ENCODE assay signal across 1 cellular context in the genomic region with DNA sequence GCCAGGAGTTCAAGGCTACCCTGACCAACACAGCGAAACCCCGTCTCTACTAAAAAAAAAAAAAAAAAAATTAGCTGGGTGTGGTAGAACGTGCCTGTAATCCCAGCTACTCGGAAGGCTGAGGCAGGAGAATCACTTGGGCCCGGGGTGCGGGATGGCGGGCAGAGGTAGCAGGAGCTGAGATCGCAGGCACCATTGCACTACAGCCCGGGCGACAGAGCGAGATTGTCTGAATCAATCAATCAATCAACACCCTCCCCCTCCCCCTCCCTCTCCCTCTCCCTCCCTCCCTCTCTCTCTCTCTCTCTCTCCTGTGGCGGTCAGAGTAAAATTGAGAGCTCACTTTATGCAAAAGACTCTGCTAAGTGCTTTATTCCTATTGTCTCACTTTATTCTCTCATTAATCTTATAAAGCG.
TF ChIP-seq lines count a peak whose summit lies in the region.

No MANE protein-coding gene starts in this region.

TF ChIP-seq in K562, 482 proteins besides CTCF, POLR2A, EP300 and RAD21 (continues in another document):
- TF ChIP-seq ZSCAN32 (CRISPR knock-in tag; IDR thresholded peaks at IDR 0.05), result no peak
- 0 out of 2 replicates have a peak, but pooled peaks have one; percentile 59 for TF ChIP-seq FOXJ2 (tag; IDR thresholded peaks at IDR 0.05)
- TF ChIP-seq PKNOX1 (IDR thresholded peaks at IDR 0.05), result peak; percentile 91
- TF ChIP-seq PHF21A (IDR thresholded peaks at IDR 0.05; ENCODE audit: borderline replicate concordance, low read depth), result 0 out of 2 replicates have a peak, but pooled peaks have one; percentile 27
- no peak for TF ChIP-seq ZNF449 (CRISPR knock-in tag; IDR thresholded peaks at IDR 0.05)
- TF ChIP-seq, protein P1, sequence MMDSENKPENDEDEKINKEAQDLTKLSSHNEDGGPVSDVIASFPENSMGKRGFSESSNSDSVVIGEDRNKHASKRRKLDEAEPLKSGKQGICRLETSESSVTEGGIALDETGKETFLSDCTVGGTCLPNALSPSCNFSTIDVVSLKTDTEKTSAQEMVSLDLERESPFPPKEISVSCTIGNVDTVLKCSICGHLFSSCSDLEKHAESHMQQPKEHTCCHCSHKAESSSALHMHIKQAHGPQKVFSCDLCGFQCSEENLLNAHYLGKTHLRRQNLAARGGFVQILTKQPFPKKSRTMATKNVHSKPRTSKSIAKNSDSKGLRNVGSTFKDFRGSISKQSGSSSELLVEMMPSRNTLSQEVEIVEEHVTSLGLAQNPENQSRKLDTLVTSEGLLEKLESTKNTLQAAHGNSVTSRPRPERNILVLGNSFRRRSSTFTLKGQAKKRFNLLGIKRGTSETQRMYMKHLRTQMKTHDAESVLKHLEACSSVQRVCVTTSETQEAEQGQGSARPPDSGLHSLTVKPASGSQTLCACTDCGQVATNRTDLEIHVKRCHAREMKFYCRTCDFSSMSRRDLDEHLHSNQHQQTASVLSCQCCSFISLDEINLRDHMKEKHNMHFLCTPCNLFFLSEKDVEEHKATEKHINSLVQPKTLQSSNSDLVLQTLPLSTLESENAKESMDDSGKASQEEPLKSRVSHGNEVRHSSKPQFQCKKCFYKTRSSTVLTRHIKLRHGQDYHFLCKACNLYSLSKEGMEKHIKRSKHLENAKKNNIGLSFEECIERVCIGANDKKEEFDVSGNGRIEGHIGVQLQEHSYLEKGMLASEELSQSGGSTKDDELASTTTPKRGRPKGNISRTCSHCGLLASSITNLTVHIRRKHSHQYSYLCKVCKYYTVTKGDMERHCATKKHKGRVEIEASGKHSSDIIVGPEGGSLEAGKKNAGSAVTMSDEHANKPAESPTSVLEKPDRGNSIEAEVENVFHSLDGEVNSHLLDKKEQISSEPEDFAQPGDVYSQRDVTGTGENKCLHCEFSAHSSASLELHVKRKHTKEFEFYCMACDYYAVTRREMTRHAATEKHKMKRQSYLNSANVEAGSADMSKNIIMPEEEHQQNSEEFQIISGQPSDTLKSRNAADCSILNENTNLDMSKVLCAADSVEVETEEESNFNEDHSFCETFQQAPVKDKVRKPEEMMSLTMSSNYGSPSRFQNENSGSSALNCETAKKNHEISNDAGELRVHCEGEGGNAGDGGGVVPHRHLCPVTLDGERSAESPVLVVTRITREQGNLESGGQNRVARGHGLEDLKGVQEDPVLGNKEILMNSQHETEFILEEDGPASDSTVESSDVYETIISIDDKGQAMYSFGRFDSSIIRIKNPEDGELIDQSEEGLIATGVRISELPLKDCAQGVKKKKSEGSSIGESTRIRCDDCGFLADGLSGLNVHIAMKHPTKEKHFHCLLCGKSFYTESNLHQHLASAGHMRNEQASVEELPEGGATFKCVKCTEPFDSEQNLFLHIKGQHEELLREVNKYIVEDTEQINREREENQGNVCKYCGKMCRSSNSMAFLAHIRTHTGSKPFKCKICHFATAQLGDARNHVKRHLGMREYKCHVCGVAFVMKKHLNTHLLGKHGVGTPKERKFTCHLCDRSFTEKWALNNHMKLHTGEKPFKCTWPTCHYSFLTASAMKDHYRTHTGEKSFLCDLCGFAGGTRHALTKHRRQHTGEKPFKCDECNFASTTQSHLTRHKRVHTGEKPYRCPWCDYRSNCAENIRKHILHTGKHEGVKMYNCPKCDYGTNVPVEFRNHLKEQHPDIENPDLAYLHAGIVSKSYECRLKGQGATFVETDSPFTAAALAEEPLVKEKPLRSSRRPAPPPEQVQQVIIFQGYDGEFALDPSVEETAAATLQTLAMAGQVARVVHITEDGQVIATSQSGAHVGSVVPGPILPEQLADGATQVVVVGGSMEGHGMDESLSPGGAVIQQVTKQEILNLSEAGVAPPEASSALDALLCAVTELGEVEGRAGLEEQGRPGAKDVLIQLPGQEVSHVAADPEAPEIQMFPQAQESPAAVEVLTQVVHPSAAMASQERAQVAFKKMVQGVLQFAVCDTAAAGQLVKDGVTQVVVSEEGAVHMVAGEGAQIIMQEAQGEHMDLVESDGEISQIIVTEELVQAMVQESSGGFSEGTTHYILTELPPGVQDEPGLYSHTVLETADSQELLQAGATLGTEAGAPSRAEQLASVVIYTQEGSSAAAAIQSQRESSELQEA (IDR thresholded peaks at IDR 0.05; ENCODE audit: low read depth), result 0 out of 2 replicates have a peak, but pooled peaks have one; percentile 17
- no peak for TF ChIP-seq FUS (optimal IDR thresholded peaks at IDR 0.05; ENCODE audit: low read depth, low read length)
- 0 out of 2 replicates have a peak, but pooled peaks have one; percentile 15 for TF ChIP-seq ARID1B (IDR thresholded peaks at IDR 0.05)
- no peak for TF ChIP-seq ESRRA (IDR thresholded peaks at IDR 0.05; ENCODE audit: borderline replicate concordance, low read depth)
- TF ChIP-seq NR1H2 (CRISPR knock-in tag; IDR thresholded peaks at IDR 0.05), result no peak
- TF ChIP-seq PCBP2 (IDR thresholded peaks at IDR 0.05; ENCODE audit: low read depth, low read length, poor library complexity, severe bottlenecking), result peak; percentile 23
- TF ChIP-seq ADNP (tag; IDR thresholded peaks at IDR 0.05), result 0 out of 2 replicates have a peak, but pooled peaks have one; percentile 18
- no peak for TF ChIP-seq TAL1 (IDR thresholded peaks at IDR 0.05)
- peak in 1 of 2 experiments; percentile 98 for TF ChIP-seq AFF1 (IDR thresholded peaks at IDR 0.05; ENCODE audit: low read depth in 1 of 2, partially characterized antibody in 2 of 2)
- no peak for TF ChIP-seq POLR2G (IDR thresholded peaks at IDR 0.05; ENCODE audit: low read depth, low read length)
- TF ChIP-seq ZFPM2 (CRISPR knock-in tag; IDR thresholded peaks at IDR 0.05), result no peak
- TF ChIP-seq SP1 (CRISPR knock-in tag; IDR thresholded peaks at IDR 0.05), result no peak
- peak; percentile 64 for TF ChIP-seq VEZF1 (CRISPR knock-in tag; IDR thresholded peaks at IDR 0.05)
- TF ChIP-seq SRSF3 (IDR thresholded peaks at IDR 0.05; ENCODE audit: insufficient read depth, low read length), result no peak
- no peak for TF ChIP-seq ZNF197 (CRISPR knock-in tag; IDR thresholded peaks at IDR 0.05; ENCODE audit: low read depth)
- peak; percentile 99 for TF ChIP-seq ZNF444 (CRISPR knock-in tag; IDR thresholded peaks at IDR 0.05)
- no peak for TF ChIP-seq ZC3H4 (CRISPR knock-in tag; IDR thresholded peaks at IDR 0.05; ENCODE audit: borderline replicate concordance)
- peak; percentile 89 for TF ChIP-seq MEIS2 (IDR thresholded peaks at IDR 0.05; ENCODE audit: partially characterized antibody)
- no peak for TF ChIP-seq XRCC4 (IDR thresholded peaks at IDR 0.05; ENCODE audit: extremely low read depth, insufficient read depth, insufficient read length)
- TF ChIP-seq, protein P2, sequence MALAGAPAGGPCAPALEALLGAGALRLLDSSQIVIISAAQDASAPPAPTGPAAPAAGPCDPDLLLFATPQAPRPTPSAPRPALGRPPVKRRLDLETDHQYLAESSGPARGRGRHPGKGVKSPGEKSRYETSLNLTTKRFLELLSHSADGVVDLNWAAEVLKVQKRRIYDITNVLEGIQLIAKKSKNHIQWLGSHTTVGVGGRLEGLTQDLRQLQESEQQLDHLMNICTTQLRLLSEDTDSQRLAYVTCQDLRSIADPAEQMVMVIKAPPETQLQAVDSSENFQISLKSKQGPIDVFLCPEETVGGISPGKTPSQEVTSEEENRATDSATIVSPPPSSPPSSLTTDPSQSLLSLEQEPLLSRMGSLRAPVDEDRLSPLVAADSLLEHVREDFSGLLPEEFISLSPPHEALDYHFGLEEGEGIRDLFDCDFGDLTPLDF (CRISPR knock-in tag; IDR thresholded peaks at IDR 0.05), result no peak
- TF ChIP-seq PBX2 (CRISPR knock-in tag; IDR thresholded peaks at IDR 0.05; ENCODE audit: low read depth), result no peak
- TF ChIP-seq PBX2 (tag; conservative IDR thresholded peaks at IDR 0.05; ENCODE audit: low read depth), result peak; percentile 93
- no peak for TF ChIP-seq SRF (CRISPR knock-in tag; IDR thresholded peaks at IDR 0.05)
- no peak for TF ChIP-seq ATF6 (CRISPR knock-in tag; IDR thresholded peaks at IDR 0.05)
